Comparison of ENCODE assay signal across 2 cellular contexts in the genomic region with DNA sequence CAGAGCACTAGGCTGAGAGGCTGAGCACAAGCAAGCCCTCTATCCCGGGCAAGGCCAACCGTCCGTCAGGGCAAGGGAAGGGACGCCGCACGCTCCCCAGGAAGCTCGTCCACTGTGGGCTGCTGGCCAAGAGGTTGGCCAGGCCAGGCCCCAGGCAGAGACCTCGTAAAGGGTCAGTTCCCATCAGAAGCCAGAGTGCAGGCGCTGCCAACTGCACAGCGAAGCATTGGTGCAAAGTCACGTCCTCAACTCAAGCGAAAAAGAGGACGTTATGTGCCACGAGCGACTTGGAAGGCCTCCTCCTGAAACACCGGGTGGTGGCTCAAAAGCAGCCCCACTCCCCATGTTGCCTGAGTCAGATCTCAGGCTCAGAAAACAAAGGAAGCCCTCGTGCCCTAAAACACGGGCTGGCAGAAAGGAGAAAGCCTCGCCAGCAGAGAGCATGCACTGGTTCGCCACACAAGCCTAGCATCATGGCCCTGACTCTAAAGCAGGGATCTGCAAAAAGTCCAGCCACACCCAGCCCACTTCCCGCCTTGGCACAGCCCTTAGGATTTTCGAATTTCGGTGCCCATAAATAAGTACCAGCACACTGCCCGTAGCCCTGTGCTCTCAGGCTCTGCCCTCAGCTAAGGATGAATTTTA.
A peak's percentile ranks its signal among the peaks of the same experiment; 100 is the strongest.
TF ChIP-seq lines count a peak whose summit lies in the region.

No MANE protein-coding gene starts in this region.

TF ChIP-seq in liver, 16 proteins besides CTCF, POLR2A, EP300 and RAD21:
- peak; percentile 54 for TF ChIP-seq YY1 (IDR thresholded peaks at IDR 0.05)
- TF ChIP-seq HNF4G (IDR thresholded peaks at IDR 0.05): no peak
- TF ChIP-seq ZBTB33 (IDR thresholded peaks at IDR 0.05): no peak
- TF ChIP-seq NR2F2 (IDR thresholded peaks at IDR 0.05): peak; percentile 95
- TF ChIP-seq MAX (IDR thresholded peaks at IDR 0.05): peak; percentile 84
- TF ChIP-seq GABPA (IDR thresholded peaks at IDR 0.05 in 1 of 2, conservative IDR thresholded peaks at IDR 0.05 in 1 of 2): peak in 1 of 2 donors; percentile 12
- no peak for TF ChIP-seq FOXA2 (IDR thresholded peaks at IDR 0.05)
- no peak for TF ChIP-seq TAF1 (conservative IDR thresholded peaks at IDR 0.05)
- TF ChIP-seq RXRA (IDR thresholded peaks at IDR 0.05): peak; percentile 82 to 83
- TF ChIP-seq EGR1 (IDR thresholded peaks at IDR 0.05; ENCODE audit: low read depth in 2 of 2): peak in 1 of 2 donors; percentile 15
- no peak for TF ChIP-seq ATF3 (IDR thresholded peaks at IDR 0.05)
- peak; percentile 68 to 72 for TF ChIP-seq HNF4A (conservative IDR thresholded peaks at IDR 0.05)
- peak; percentile 72 for TF ChIP-seq SP1 (IDR thresholded peaks at IDR 0.05)
- TF ChIP-seq, protein P1, sequence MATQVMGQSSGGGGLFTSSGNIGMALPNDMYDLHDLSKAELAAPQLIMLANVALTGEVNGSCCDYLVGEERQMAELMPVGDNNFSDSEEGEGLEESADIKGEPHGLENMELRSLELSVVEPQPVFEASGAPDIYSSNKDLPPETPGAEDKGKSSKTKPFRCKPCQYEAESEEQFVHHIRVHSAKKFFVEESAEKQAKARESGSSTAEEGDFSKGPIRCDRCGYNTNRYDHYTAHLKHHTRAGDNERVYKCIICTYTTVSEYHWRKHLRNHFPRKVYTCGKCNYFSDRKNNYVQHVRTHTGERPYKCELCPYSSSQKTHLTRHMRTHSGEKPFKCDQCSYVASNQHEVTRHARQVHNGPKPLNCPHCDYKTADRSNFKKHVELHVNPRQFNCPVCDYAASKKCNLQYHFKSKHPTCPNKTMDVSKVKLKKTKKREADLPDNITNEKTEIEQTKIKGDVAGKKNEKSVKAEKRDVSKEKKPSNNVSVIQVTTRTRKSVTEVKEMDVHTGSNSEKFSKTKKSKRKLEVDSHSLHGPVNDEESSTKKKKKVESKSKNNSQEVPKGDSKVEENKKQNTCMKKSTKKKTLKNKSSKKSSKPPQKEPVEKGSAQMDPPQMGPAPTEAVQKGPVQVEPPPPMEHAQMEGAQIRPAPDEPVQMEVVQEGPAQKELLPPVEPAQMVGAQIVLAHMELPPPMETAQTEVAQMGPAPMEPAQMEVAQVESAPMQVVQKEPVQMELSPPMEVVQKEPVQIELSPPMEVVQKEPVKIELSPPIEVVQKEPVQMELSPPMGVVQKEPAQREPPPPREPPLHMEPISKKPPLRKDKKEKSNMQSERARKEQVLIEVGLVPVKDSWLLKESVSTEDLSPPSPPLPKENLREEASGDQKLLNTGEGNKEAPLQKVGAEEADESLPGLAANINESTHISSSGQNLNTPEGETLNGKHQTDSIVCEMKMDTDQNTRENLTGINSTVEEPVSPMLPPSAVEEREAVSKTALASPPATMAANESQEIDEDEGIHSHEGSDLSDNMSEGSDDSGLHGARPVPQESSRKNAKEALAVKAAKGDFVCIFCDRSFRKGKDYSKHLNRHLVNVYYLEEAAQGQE (IDR thresholded peaks at IDR 0.05): peak; percentile 19
- TF ChIP-seq JUND (IDR thresholded peaks at IDR 0.05): peak in 1 of 2 donors; percentile 51
- TF ChIP-seq FOXA1 (IDR thresholded peaks at IDR 0.05): no peak

TF ChIP-seq in HepG2, 621 proteins besides CTCF, POLR2A, EP300 and RAD21:
- TF ChIP-seq, protein P2, sequence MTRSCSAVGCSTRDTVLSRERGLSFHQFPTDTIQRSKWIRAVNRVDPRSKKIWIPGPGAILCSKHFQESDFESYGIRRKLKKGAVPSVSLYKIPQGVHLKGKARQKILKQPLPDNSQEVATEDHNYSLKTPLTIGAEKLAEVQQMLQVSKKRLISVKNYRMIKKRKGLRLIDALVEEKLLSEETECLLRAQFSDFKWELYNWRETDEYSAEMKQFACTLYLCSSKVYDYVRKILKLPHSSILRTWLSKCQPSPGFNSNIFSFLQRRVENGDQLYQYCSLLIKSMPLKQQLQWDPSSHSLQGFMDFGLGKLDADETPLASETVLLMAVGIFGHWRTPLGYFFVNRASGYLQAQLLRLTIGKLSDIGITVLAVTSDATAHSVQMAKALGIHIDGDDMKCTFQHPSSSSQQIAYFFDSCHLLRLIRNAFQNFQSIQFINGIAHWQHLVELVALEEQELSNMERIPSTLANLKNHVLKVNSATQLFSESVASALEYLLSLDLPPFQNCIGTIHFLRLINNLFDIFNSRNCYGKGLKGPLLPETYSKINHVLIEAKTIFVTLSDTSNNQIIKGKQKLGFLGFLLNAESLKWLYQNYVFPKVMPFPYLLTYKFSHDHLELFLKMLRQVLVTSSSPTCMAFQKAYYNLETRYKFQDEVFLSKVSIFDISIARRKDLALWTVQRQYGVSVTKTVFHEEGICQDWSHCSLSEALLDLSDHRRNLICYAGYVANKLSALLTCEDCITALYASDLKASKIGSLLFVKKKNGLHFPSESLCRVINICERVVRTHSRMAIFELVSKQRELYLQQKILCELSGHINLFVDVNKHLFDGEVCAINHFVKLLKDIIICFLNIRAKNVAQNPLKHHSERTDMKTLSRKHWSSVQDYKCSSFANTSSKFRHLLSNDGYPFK (CRISPR knock-in tag; IDR thresholded peaks at IDR 0.05; ENCODE audit: borderline replicate concordance): no peak
- TF ChIP-seq ZMAT3 (CRISPR knock-in tag; conservative IDR thresholded peaks at IDR 0.05): no peak
- TF ChIP-seq ZNF652 (CRISPR knock-in tag; IDR thresholded peaks at IDR 0.05; ENCODE audit: borderline replicate concordance, low read depth): no peak
- no peak for TF ChIP-seq ZNF790 (CRISPR knock-in tag; IDR thresholded peaks at IDR 0.05; ENCODE audit: borderline replicate concordance)
- TF ChIP-seq YEATS4 (CRISPR knock-in tag; IDR thresholded peaks at IDR 0.05; ENCODE audit: borderline replicate concordance): no peak
- TF ChIP-seq ZBTB33 (CRISPR knock-in tag; IDR thresholded peaks at IDR 0.05): no peak
- no peak for TF ChIP-seq POLR2AphosphoS5 (IDR thresholded peaks at IDR 0.05; ENCODE audit: low read depth, low read length)
- TF ChIP-seq ZNF839 (CRISPR knock-in tag; IDR thresholded peaks at IDR 0.05; ENCODE audit: borderline replicate concordance): no peak
- no peak for TF ChIP-seq MAX (IDR thresholded peaks at IDR 0.05)
- TF ChIP-seq SALL1 (CRISPR knock-in tag; IDR thresholded peaks at IDR 0.05): no peak
- no peak for TF ChIP-seq E2F2 (CRISPR knock-in tag; IDR thresholded peaks at IDR 0.05; ENCODE audit: borderline replicate concordance)
- TF ChIP-seq, protein P3, sequence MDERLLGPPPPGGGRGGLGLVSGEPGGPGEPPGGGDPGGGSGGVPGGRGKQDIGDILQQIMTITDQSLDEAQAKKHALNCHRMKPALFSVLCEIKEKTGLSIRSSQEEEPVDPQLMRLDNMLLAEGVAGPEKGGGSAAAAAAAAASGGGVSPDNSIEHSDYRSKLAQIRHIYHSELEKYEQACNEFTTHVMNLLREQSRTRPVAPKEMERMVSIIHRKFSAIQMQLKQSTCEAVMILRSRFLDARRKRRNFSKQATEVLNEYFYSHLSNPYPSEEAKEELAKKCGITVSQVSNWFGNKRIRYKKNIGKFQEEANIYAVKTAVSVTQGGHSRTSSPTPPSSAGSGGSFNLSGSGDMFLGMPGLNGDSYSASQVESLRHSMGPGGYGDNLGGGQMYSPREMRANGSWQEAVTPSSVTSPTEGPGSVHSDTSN (CRISPR knock-in tag; IDR thresholded peaks at IDR 0.05): no peak
- TF ChIP-seq, protein P4, sequence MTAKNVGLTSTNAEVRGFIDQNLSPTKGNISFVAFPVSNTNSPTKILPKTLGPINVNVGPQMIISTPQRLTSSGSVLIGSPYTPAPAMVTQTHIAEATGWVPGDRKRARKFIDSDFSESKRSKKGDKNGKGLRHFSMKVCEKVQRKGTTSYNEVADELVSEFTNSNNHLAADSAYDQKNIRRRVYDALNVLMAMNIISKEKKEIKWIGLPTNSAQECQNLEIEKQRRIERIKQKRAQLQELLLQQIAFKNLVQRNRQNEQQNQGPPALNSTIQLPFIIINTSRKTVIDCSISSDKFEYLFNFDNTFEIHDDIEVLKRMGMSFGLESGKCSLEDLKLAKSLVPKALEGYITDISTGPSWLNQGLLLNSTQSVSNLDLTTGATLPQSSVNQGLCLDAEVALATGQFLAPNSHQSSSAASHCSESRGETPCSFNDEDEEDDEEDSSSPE (CRISPR knock-in tag; IDR thresholded peaks at IDR 0.05): no peak
- TF ChIP-seq ATF7 (IDR thresholded peaks at IDR 0.05): no peak
- TF ChIP-seq ATF7 (CRISPR knock-in tag; IDR thresholded peaks at IDR 0.05): no peak
- TF ChIP-seq DNMT1 (CRISPR knock-in tag; IDR thresholded peaks at IDR 0.05): no peak
- no peak for TF ChIP-seq POLR2G (IDR thresholded peaks at IDR 0.05; ENCODE audit: low read depth, low read length)
